ENCODE assay signal across 1 cellular context in genomic region chr7:52154382-52154781, GRCh38.
TF ChIP-seq lines count a peak whose summit lies in the region.

No MANE protein-coding gene starts in this region.

TF ChIP-seq in GM23338, 12 proteins besides CTCF, POLR2A, EP300 and RAD21:
- no peak for TF ChIP-seq ZNF462 (CRISPR knock-in tag; IDR thresholded peaks at IDR 0.05)
- no peak for TF ChIP-seq EZH2phosphoT487 (IDR thresholded peaks at IDR 0.05; ENCODE audit: unreplicated experiment)
- TF ChIP-seq EZH2 (IDR thresholded peaks at IDR 0.05; ENCODE audit: low read depth, unreplicated experiment) = no peak
- TF ChIP-seq JUNB (IDR thresholded peaks at IDR 0.05; ENCODE audit: unreplicated experiment) = no peak
